7 cellular contexts compared by ENCODE assay signal in genomic region chr18:832085-832681, GRCh38. TPM values are rescaled to one million over a fixed set of nuclear protein-coding genes. Genes with fewer than 3 reads are reported as not detected.
DNase-seq lines count a peak whose midpoint lies in the region; ATAC-seq and TF ChIP-seq lines count a peak whose summit lies in the region.

No MANE protein-coding gene starts in this region.

- no peaks in the 10 kb centered on the region for H3K9me3 Mint-ChIP-seq in neural crest cell

- H3K27ac Mint-ChIP-seq in neural crest cell (ENCODE audit: unreplicated experiment), result no peak overlapping the region

- ATAC-seq in GM21381 (IDR thresholded peaks at IDR 0.05; ENCODE audit: unreplicated experiment), result no peak
- no peak for ATAC-seq in HG02885 (IDR thresholded peaks at IDR 0.05; ENCODE audit: poor library complexity, unreplicated experiment)

- in situ Hi-C loops in astrocyte of the spinal cord (cut with HindIII; ENCODE audit: low sequenced_read_pairs), result no loop called here

- H3K4me1 Mint-ChIP-seq in neural crest cell, result peaks cover 28% of the 10 kb centered on the region

- no peaks in the 10 kb centered on the region for H3K36me3 Mint-ChIP-seq in neural crest cell (ENCODE audit: low read depth)

- H3K4me3 ChIP-seq in H7 (ENCODE audit: insufficient read depth, low read depth, low read length), result no peak overlapping the region
- no peak overlapping the region for H3K4me3 ChIP-seq in astrocyte of the spinal cord (ENCODE audit: low read depth, low read length)

- no peak overlapping the region for H3K4me3 Mint-ChIP-seq in neural crest cell

- no peaks in the 10 kb centered on the region for H3K27me3 ChIP-seq in H7 (ENCODE audit: control insufficient read depth, insufficient read depth, low read length)

- H3K36me3 ChIP-seq in H7 (replicated peaks; ENCODE audit: control insufficient read depth, insufficient read depth, low read length), result no peaks in the 10 kb centered on the region

- peak; percentile 66 for DNase-seq in H7
- peak; percentile 61 for DNase-seq in NCI-H2171 (lab: John Stamatoyannopoulos, UW)
- no peak for DNase-seq in astrocyte of the spinal cord (ENCODE audit: low read depth, low spot score)
- DNase-seq in neural crest cell (ENCODE audit: low read depth, low spot score), result no peak
- no peak for DNase-seq in NCI-H446 (lab: John Stamatoyannopoulos, UW)

- peak; percentile 7 for TF ChIP-seq CTCF in astrocyte of the spinal cord (IDR thresholded peaks at IDR 0.05; ENCODE audit: low read depth, low read length)
- TF ChIP-seq CTCF in neural crest cell (conservative IDR thresholded peaks at IDR 0.05), result peak; percentile 23

- no peaks in the 10 kb centered on the region for H3K27me3 Mint-ChIP-seq in neural crest cell (ENCODE audit: low read depth)

RNA-seq across cellular contexts. Expression of gene YES1, which starts 20.1 kb away (rescaled TPM):
- 69.4 and 101 TPM in 2 replicates for total RNA-seq in H7 (2014; rRNA removed; shearing (Covaris generic))
- 54.7 and 58.7 TPM in 2 replicates for total RNA-seq in neural crest cell

Comparison
In these comparisons a context has a peak if more than half of its experiments do, and no peak if none do; other contexts are left out.
1. DNase-seq: peak in H7 (single experiment) and NCI-H2171 (single experiment); none in astrocyte of the spinal cord (single experiment), neural crest cell (single experiment) and NCI-H446 (0 of 2).